Comparison of ENCODE assay signal across 1 cellular context in genomic region chr3:30626443-30627181, GRCh38.
TF ChIP-seq lines count a peak whose summit lies in the region.

No MANE protein-coding gene starts in this region.

TF ChIP-seq in IMR-90, 13 proteins besides CTCF, POLR2A, EP300 and RAD21 (continued from another document):
- TF ChIP-seq ELK1 (IDR thresholded peaks at IDR 0.05; ENCODE audit: borderline replicate concordance, low read depth, low read length), result no peak
- TF ChIP-seq BHLHE40 (IDR thresholded peaks at IDR 0.05; ENCODE audit: low read depth, low read length), result no peak
- TF ChIP-seq MAFK (IDR thresholded peaks at IDR 0.05; ENCODE audit: low read depth, low read length), result no peak
- peak; percentile 78 for TF ChIP-seq CEBPB (IDR thresholded peaks at IDR 0.05; ENCODE audit: low read depth, low read length)
